In the genomic region with DNA sequence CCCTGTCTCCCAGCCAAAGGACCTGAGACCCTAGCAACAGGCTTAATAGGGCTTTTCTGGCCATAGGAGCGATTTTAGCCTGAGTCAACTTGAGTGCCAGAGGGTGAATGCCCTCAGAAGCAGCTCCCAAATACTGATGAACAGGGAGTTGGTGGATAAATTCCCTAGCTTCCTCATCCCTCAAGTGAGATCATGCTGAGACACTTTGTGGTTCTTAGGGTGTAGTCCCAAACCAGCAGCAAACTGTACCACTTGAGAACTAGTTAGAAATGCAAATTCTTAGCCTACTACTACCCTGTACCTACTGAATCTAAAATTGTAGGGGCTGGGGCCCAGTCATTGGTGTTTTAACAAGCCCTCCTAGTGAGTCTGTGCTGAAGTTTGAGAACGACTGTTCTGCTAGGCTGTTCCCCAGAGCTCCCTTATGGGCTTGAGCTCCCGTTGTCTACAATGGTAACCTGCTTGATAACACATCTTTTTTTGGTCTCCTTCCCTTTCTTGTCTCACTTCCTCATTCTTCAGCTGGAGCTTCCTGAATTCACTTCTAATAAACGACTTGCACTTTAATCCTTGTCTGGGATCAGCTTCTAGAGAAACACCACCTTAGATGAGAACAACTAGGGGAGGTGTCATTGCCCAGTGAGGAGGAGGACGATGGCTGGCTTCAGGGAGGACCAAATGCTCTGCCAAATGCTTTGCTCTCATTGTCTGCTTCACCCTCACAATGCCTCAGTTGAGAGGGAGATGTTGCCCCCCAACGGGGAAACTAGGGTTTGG, we compare ENCODE assay signal across 10 cellular contexts. TPM values are rescaled to one million over a fixed set of nuclear protein-coding genes. Genes with fewer than 3 reads are reported as not detected.
DNase-seq lines count a peak whose midpoint lies in the region; ATAC-seq, FAIRE-seq and TF ChIP-seq lines count a peak whose summit lies in the region.
"Had no signal": no experiment of that assay in that cellular context is flagged by ENCODE, and none has a peak within 500 bp of the region (broad histone marks: within the 10 kb centered on the region; RNA-seq: fewer than 3 reads in every experiment).

No MANE protein-coding gene starts in this region.

- peak; percentile 18 for FAIRE-seq in GM18507 (lab: Jason Lieb, UNC)
- FAIRE-seq in GM12892 (lab: Jason Lieb, UNC), result no peak

- TF ChIP-seq POLR2A in testis (IDR thresholded peaks at IDR 0.05) (no peak), GM12892 (IDR thresholded peaks at IDR 0.05; ENCODE audit: low read depth, low read length) (no peak)

- TF ChIP-seq CTCF in testis (IDR thresholded peaks at IDR 0.05), result no peak

- peak overlapping the region; percentile 9 for H3K27ac ChIP-seq in epithelial cell of prostate
- peak overlapping the region; percentile 41 to 95 for H3K27ac ChIP-seq in testis

- 51 to 55% methylated on average over 6 of the region's 6 CpGs for WGBS in testis, 2 donors

- intact Hi-C loops in testis (cut with DNase I; ENCODE audit: low total_unique reads), result no loop called here

- no peak for DNase-seq in GM18507 (ENCODE audit: extremely low spot score, insufficient read length, low read depth)
- peak; percentile 7 for DNase-seq in OCI-M2 (lab: John Stamatoyannopoulos, UW; ENCODE audit: unreplicated experiment)
- DNase-seq in epithelial cell of prostate (ENCODE audit: low read depth, low spot score), result no peak
- DNase-seq in testis, result no peak
- DNase-seq in GM12892 (ENCODE audit: insufficient read length), result no peak
- DNase-seq: activated CD4-positive, CD25-positive, alpha-beta regulatory T cell; NCI-H1694 treated with DMSO at 0.1 percent for 48 hours had no signal

- no peaks in the 10 kb centered on the region for H3K27me3 ChIP-seq in testis

- no peaks in the 10 kb centered on the region for H3K9me3 ChIP-seq in testis

- peaks cover 25% of the 10 kb centered on the region for H3K4me1 ChIP-seq in testis

- no peak for ATAC-seq in GM21619 (IDR thresholded peaks at IDR 0.05; ENCODE audit: unreplicated experiment)
- ATAC-seq in HG03378 (IDR thresholded peaks at IDR 0.05; ENCODE audit: unreplicated experiment), result no peak

- H3K36me3 ChIP-seq in testis (ENCODE audit: low read depth, missing control alignments), result no peaks in the 10 kb centered on the region

- no peak overlapping the region for H3K4me3 ChIP-seq in testis

RNA-seq across cellular contexts. Expression of a gene that starts 18.2 kb away (rescaled TPM):
- total RNA-seq in testis, result 100 to 1,000 TPM in 1 of 2 donors, 10 to 100 TPM in 1; 81.7 to 125 TPM
- polyA plus RNA-seq in testis (ENCODE audit: insufficient read depth, low read depth, low replicate concordance), result 29.8 TPM
- 0.23 TPM for polyA plus RNA-seq in GM12892 (2012; ENCODE audit: missing spikeins)
- total RNA-seq: RPMI7951 had no signal

RNA-seq across cellular contexts. Expression of a gene that starts 59.5 kb away (rescaled TPM):
- 10 to 100 TPM; 10.7 to 14.0 TPM for total RNA-seq in testis
- polyA plus RNA-seq in testis (ENCODE audit: insufficient read depth, low read depth, low replicate concordance), result 12.7 TPM
- 1.3 TPM for polyA plus RNA-seq in GM12892 (2012; ENCODE audit: missing spikeins)
